ENCODE assay signal across 16 cellular contexts in genomic region chr12:77113971-77114370, GRCh38. TPM values are rescaled to one million over a fixed set of nuclear protein-coding genes. Genes with fewer than 3 reads are reported as not detected.
DNase-seq lines count a peak whose midpoint lies in the region; ATAC-seq, FAIRE-seq and TF ChIP-seq lines count a peak whose summit lies in the region.
"Had no signal": no experiment of that assay in that cellular context is flagged by ENCODE, and none has a peak within 500 bp of the region (broad histone marks: within the 10 kb centered on the region; RNA-seq: fewer than 3 reads in every experiment).

No MANE protein-coding gene starts in this region.

- intact Hi-C loops in IMR-90 (cut with micrococcal nuclease) = no loop called here

- H2AK5ac ChIP-seq in IMR-90 (ENCODE audit: low read depth, low read length) = no peak overlapping the region; the same call in 1 of the 2 replicates
- H2AK5ac ChIP-seq in H1 (ENCODE audit: low read depth, low read length) = no peak overlapping the region

- no peak for ATAC-seq in IMR-90 (ENCODE audit: low read depth)

- H2AFZ ChIP-seq in IMR-90 (replicated peaks; ENCODE audit: low read length, poor library complexity) (no peak overlapping the region), H1 (ENCODE audit: low read length) (no peak overlapping the region; the same call in 1 of the 2 replicates)

- no peak for TF ChIP-seq POLR2A in IMR-90 (IDR thresholded peaks at IDR 0.05; ENCODE audit: low read depth, low read length)
- TF ChIP-seq POLR2A in H1 (IDR thresholded peaks at IDR 0.05; ENCODE audit: control extremely low read depth in 1 of 2, low read depth in 2 of 2, low read length in 2 of 2) = no peak

- H3K4ac ChIP-seq in IMR-90 (ENCODE audit: low read depth, low read length) = no peak overlapping the region; the same call in 1 of the 2 replicates
- no peak overlapping the region for H3K4ac ChIP-seq in H1 (replicated peaks; ENCODE audit: insufficient read length, low read depth, low read length)

- in situ Hi-C loops in IMR-90 (cut with MboI; ENCODE audit: low sequenced_read_pairs) = no loop called here

- H3K27ac ChIP-seq in IMR-90 (ENCODE audit: insufficient read depth, low read length) (no peak overlapping the region), H1 (ENCODE audit: low read depth, low read length) (no peak overlapping the region)
- H3K27ac ChIP-seq: BLaER1 treated with 17β-estradiol and CSF1 and Interleukin-3, amounts not matched to agents 10 nM and 100 nM; SK-N-MC had no signal

- H3K18ac ChIP-seq in IMR-90 (ENCODE audit: low read depth, low read length) (peak overlapping the region; percentile 6; the same call in 1 of the 2 replicates), H1 (ENCODE audit: extremely low read depth, low read length) (no peak overlapping the region)

- no peak overlapping the region for H3K56ac ChIP-seq in IMR-90 (ENCODE audit: extremely low read depth, insufficient read depth, low read length)
- H3K56ac ChIP-seq in H1 (replicated peaks; ENCODE audit: insufficient read length, low read depth, low read length) = no peak overlapping the region

- WGBS in IMR-90 (ENCODE audit: extremely low coverage in 2 of 2, insufficient read length in 1 of 2), 2 experiments = no CpG with 5 or more reads among the region's 4 CpGs
- WGBS in H1 (ENCODE audit: extremely low coverage in 1 of 2, insufficient coverage in 1 of 2, insufficient read length in 1 of 2, insufficient replicate concordance in 2 of 2, low coverage in 1 of 2, low lambda C conversion rate in 2 of 2, missing lambda C conversion rate in 1 of 2), 2 experiments = 80% methylated on average over 4 of the region's 4 CpGs; no CpG with 5 or more reads in 1 of the 2 experiments

- H4K20me1 ChIP-seq in IMR-90 (ENCODE audit: insufficient read depth, low read length) = no peaks in the 10 kb centered on the region
- no peaks in the 10 kb centered on the region for H4K20me1 ChIP-seq in H1 (replicated peaks in 1 of 2; ENCODE audit: control insufficient read depth in 1 of 2, insufficient read depth in 2 of 2, low read length in 2 of 2)
- H4K20me1 ChIP-seq: BLaER1 treated with 17β-estradiol and CSF1 and Interleukin-3, amounts not matched to agents 10 nM and 100 nM had no signal

- 0 out of 2 replicates have a peak, but pooled peaks cover 2% of the 10 kb centered on the region for H3K9me3 ChIP-seq in IMR-90 (ENCODE audit: control insufficient read depth, insufficient read depth, low read length)
- H3K9me3 ChIP-seq in H1 (ENCODE audit: insufficient read depth in 2 of 2, low read depth in 1 of 2, low read length in 1 of 2) = no peaks in the 10 kb centered on the region

- CTCF ChIA-PET in IMR-90 (lab: Yijun Ruan, JAX) = no interaction called here
- CTCF ChIA-PET in H1 (lab: Charles Lee; ENCODE audit: partially characterized antibody) = no interaction called here

- no peak overlapping the region for H3K4me3 ChIP-seq in IMR-90 (ENCODE audit: insufficient read depth, low read depth, low read length)
- no peak overlapping the region for H3K4me3 ChIP-seq in H1 (ENCODE audit: extremely low read depth in 1 of 4, insufficient read depth in 2 of 4, low read depth in 3 of 4, low read length in 4 of 4)
- H3K4me3 ChIP-seq: BLaER1 treated with 17β-estradiol and CSF1 and Interleukin-3, amounts not matched to agents 10 nM and 100 nM; SK-N-MC had no signal

- H3K23me2 ChIP-seq in H1 (ENCODE audit: low read depth, low read length) = no peaks in the 10 kb centered on the region

- H3K4me1 ChIP-seq in IMR-90 (ENCODE audit: control insufficient read depth, insufficient read depth, low read length) = peaks cover 8% of the 10 kb centered on the region
- no peaks in the 10 kb centered on the region for H3K4me1 ChIP-seq in H1 (replicated peaks in 1 of 4; ENCODE audit: control insufficient read depth in 3 of 4, insufficient read depth in 4 of 4, low read length in 3 of 4)
- H3K4me1 ChIP-seq: BLaER1 treated with 17β-estradiol and CSF1 and Interleukin-3, amounts not matched to agents 10 nM and 100 nM had no signal

- no peak overlapping the region for H3K4me2 ChIP-seq in IMR-90 (ENCODE audit: low read depth, low read length)
- no peak overlapping the region for H3K4me2 ChIP-seq in H1 (ENCODE audit: insufficient read depth in 1 of 2, low read depth in 2 of 2, low read length in 2 of 2)
- H3K4me2 ChIP-seq: BLaER1 treated with 17β-estradiol and CSF1 and Interleukin-3, amounts not matched to agents 10 nM and 100 nM had no signal

- BruUV-seq in IMR-90 (replicated peaks; lab: Mats Ljungman, UMichigan) = no TSS peak

- no peak overlapping the region for H2BK12ac ChIP-seq in H1 (ENCODE audit: low read depth, low read length)

- no peak overlapping the region for H4K5ac ChIP-seq in IMR-90 (ENCODE audit: low read depth, low read length)
- no peak overlapping the region for H4K5ac ChIP-seq in H1 (ENCODE audit: insufficient read length, low read depth, low read length)

- dilution Hi-C loops in IMR-90 (cut with HindIII; ENCODE audit: low sequenced_read_pairs, unreplicated experiment) = no loop called here

- FAIRE-seq in H1 (lab: Jason Lieb, UNC) = no peak
- FAIRE-seq: GM12892 had no signal

- POLR2A ChIA-PET in IMR-90 (lab: Charles Lee; ENCODE audit: unreplicated experiment) (no interaction called here), H1 (lab: Charles Lee; ENCODE audit: partially characterized antibody) (no interaction called here)

- H3K79me1 ChIP-seq in IMR-90 (ENCODE audit: low read depth in 1 of 2, low read length in 2 of 2) = peaks cover 0 to 4% of the 10 kb centered on the region in 2 experiments; a peak in 1 of 4 replicates
- no peaks in the 10 kb centered on the region for H3K79me1 ChIP-seq in H1 (ENCODE audit: low read depth, low read length)

- H4K91ac ChIP-seq in IMR-90 (ENCODE audit: insufficient read depth, low read depth, low read length) (no peak overlapping the region), H1 (replicated peaks; ENCODE audit: insufficient read length, low read length) (no peak overlapping the region)

- peaks cover 5% of the 10 kb centered on the region; the same call in 1 of the 2 replicates for H3K9me1 ChIP-seq in IMR-90 (ENCODE audit: insufficient read depth, low read length)

- peak overlapping the region; percentile 36 for H2BK5ac ChIP-seq in IMR-90 (ENCODE audit: low read depth, low read length, poor library complexity, severe bottlenecking)
- H2BK5ac ChIP-seq in H1 (ENCODE audit: low read depth, low read length) = no peak overlapping the region

- no peaks in the 10 kb centered on the region for H3K79me2 ChIP-seq in H1 (ENCODE audit: control insufficient read depth in 1 of 2, insufficient read depth in 2 of 2, low read length in 2 of 2)

- no peak overlapping the region for H3K23ac ChIP-seq in IMR-90 (ENCODE audit: low read depth, low read length)
- H3K23ac ChIP-seq in H1 (ENCODE audit: insufficient read length) = no peak overlapping the region

- peak overlapping the region; percentile 72; the same call in 1 of the 3 replicates for H2BK15ac ChIP-seq in IMR-90 (ENCODE audit: low read depth, low read length)
- H2BK15ac ChIP-seq in H1 (ENCODE audit: low read length) = no peak overlapping the region

- no peak overlapping the region for H2AK9ac ChIP-seq in IMR-90 (replicated peaks; ENCODE audit: low read depth, low read length, poor library complexity)

- DNase-seq in ELR (ENCODE audit: low read depth) (peak; percentile 82), IMR-90 (peak; percentile 49), H1 (ENCODE audit: low read depth in 1 of 2, low spot score in 2 of 2) (no peak), renal cortical epithelial cell (ENCODE audit: low read depth) (peak; percentile 15), NCI-H510A (lab: John Stamatoyannopoulos, UW) (no peak), NCI-H1092 (lab: John Stamatoyannopoulos, UW) (no peak), HuH-7.5 (ENCODE audit: low spot score) (no peak)
- DNase-seq: GDM1, GOT3, MV-4-11, NCI-H1436, NCI-H2081, NCI-H526 treated with DMSO at 0.1 percent for 48 hours had no signal

- no peaks in the 10 kb centered on the region for H3K27me3 ChIP-seq in IMR-90 (ENCODE audit: control insufficient read depth, insufficient read depth, low read length)
- no peaks in the 10 kb centered on the region for H3K27me3 ChIP-seq in H1 (replicated peaks in 1 of 4; ENCODE audit: control insufficient read depth in 3 of 4, extremely low read depth in 1 of 4, insufficient read depth in 3 of 4, low read length in 3 of 4)
- H3K27me3 ChIP-seq: BLaER1 treated with 17β-estradiol and CSF1 and Interleukin-3, amounts not matched to agents 10 nM and 100 nM had no signal

- H2BK20ac ChIP-seq in IMR-90 (ENCODE audit: low read depth, low read length) (peak overlapping the region; percentile 74), H1 (ENCODE audit: low read length) (no peak overlapping the region)

- TF ChIP-seq RAD21 in IMR-90 (IDR thresholded peaks at IDR 0.05; ENCODE audit: low read length) = no peak
- TF ChIP-seq RAD21 in H1 (IDR thresholded peaks at IDR 0.05 in 1 of 2, conservative IDR thresholded peaks at IDR 0.05 in 1 of 2; ENCODE audit: low read depth in 2 of 2, low read length in 2 of 2) = no peak

- no peaks in the 10 kb centered on the region for H3K36me3 ChIP-seq in IMR-90 (ENCODE audit: control insufficient read depth, insufficient read depth, low read length)
- H3K36me3 ChIP-seq in H1 (ENCODE audit: control insufficient read depth in 2 of 4, insufficient read depth in 4 of 4, low read length in 3 of 4) = no peaks in the 10 kb centered on the region
- H3K36me3 ChIP-seq: BLaER1 treated with 17β-estradiol and CSF1 and Interleukin-3, amounts not matched to agents 10 nM and 100 nM had no signal

- H3K14ac ChIP-seq in IMR-90 (replicated peaks; ENCODE audit: low read depth, low read length) = peak overlapping the region; percentile 78
- no peak overlapping the region for H3K14ac ChIP-seq in H1 (ENCODE audit: insufficient read length)

- TF ChIP-seq EP300 in H1 (IDR thresholded peaks at IDR 0.05; ENCODE audit: borderline replicate concordance in 1 of 2, low read depth in 2 of 2, low read length in 2 of 2) = no peak

- TF ChIP-seq CTCF in IMR-90 (conservative IDR thresholded peaks at IDR 0.05; ENCODE audit: low read depth, low read length) (no peak), H1 (IDR thresholded peaks at IDR 0.05; ENCODE audit: control extremely low read depth in 1 of 3, insufficient read depth in 1 of 3, low read depth in 1 of 3, low read length in 3 of 3) (no peak)

- H2BK120ac ChIP-seq in IMR-90 (ENCODE audit: low read depth, low read length) (peak overlapping the region; percentile 75; the same call in 1 of the 2 replicates), H1 (replicated peaks; ENCODE audit: low read depth, low read length) (no peak overlapping the region)

- peak overlapping the region in 1 of 2 experiments; percentile 35; a peak in 1 of 4 replicates for H4K8ac ChIP-seq in IMR-90 (ENCODE audit: low read depth in 2 of 2, low read length in 2 of 2)
- H4K8ac ChIP-seq in H1 (ENCODE audit: extremely low read depth, insufficient read depth, low read length) = no peak overlapping the region

- H3K9ac ChIP-seq in IMR-90 (ENCODE audit: low read depth, low read length) (no peak overlapping the region), H1 (replicated peaks in 1 of 4; ENCODE audit: extremely low read depth in 1 of 4, low read depth in 3 of 4, low read length in 3 of 4) (no peak overlapping the region)
- H3K9ac ChIP-seq: BLaER1 treated with 17β-estradiol and CSF1 and Interleukin-3, amounts not matched to agents 10 nM and 100 nM had no signal

RNA-seq across cellular contexts. Expression of gene E2F7, which starts 48.6 kb away (rescaled TPM):
- 8.1 and 10.3 TPM in 2 replicates for total RNA-seq in IMR-90 (2012; rRNA removed)
- 6.0 TPM in 2 replicates for polyA plus RNA-seq in IMR-90 (2012; rRNA removed)
- polyA plus RNA-seq in IMR-90 (2012; cell fraction: cytosol; rRNA removed) = 1.3 and 1.8 TPM in 2 replicates
- polyA plus RNA-seq in IMR-90 (2012; cell fraction: nucleus; rRNA removed; ENCODE audit: low replicate concordance) = 7.1 and 9.3 TPM in 2 replicates
- total RNA-seq in H1 (2021; fragmentation: NEBNext Ultra II Directional; extraction: Animal tissue kit (Norgen Biotek cat#: 25700)) = 18.5 and 25.2 TPM in 2 replicates
- 8.4 and 8.8 TPM in 2 replicates for polyA plus RNA-seq in H1 (2011; rRNA removed)
- polyA plus RNA-seq in H1 (2011; cell fraction: cytosol; rRNA removed) = 9.3 TPM
- polyA plus RNA-seq in H1 (2011; cell fraction: nucleus; rRNA removed) = 17.6 TPM
- polyA plus RNA-seq in H1 (2012, experiment 1 of 2) = 7.4 to 11.7 TPM (median 10.2 TPM) in 4 replicates
- polyA plus RNA-seq in H1 (2012, experiment 2 of 2) = 4.1 TPM
- 9.7 TPM for polyA plus RNA-seq in H1 (2013, experiment 1 of 2)
- polyA plus RNA-seq in H1 (2013, experiment 2 of 2) = 10.1 TPM
- 12.1 and 16.9 TPM in 2 replicates for polyA minus RNA-seq in H1 (2011; rRNA and poly(A)+ RNA removed)
- polyA minus RNA-seq in H1 (2011; cell fraction: cytosol; rRNA and poly(A)+ RNA removed) = 15.9 TPM
- 40.8 TPM for polyA minus RNA-seq in H1 (2011; cell fraction: nucleus; rRNA and poly(A)+ RNA removed)
- 0.99 and 5.2 TPM in 2 replicates for total RNA-seq in renal cortical epithelial cell

Comparison
In these comparisons a context has a peak if more than half of its experiments do, and no peak if none do; other contexts are left out.
1. DNase-seq: peak in ELR (single experiment), IMR-90 (single experiment) and renal cortical epithelial cell (single experiment); none in H1 (0 of 2), NCI-H510A (single experiment), NCI-H1092 (single experiment) and HuH-7.5 (single experiment).